In genomic region chr9:108035485-108035884, GRCh38 we compare ENCODE assay signal across 24 cellular contexts.
"Had no signal": no experiment of that assay in that cellular context is flagged by ENCODE, and none has a peak within 500 bp of the region (broad histone marks: within the 10 kb centered on the region; RNA-seq: fewer than 3 reads in every experiment).

No MANE protein-coding gene starts in this region.

- DNase-seq: activated CD4-positive, alpha-beta memory T cell treated with anti-CD3 and anti-CD28 coated beads, Interleukin-2, amount 10 ng/mL, durations not matched to agents 7 days and 5 days; activated CD4-positive, alpha-beta T cell treated with anti-CD3 and anti-CD28 coated beads for 1 hour; activated CD4-positive, alpha-beta T cell treated with anti-CD3 and anti-CD28 coated beads, Interleukin-2, amount 10 ng/mL, durations not matched to agents 7 days and 5 days; activated CD8-positive, alpha-beta memory T cell treated with anti-CD3 and anti-CD28 coated beads, Interleukin-2, amount 50 U/mL, for 48 hours; activated gamma-delta T cell treated with Interleukin-2 at 50 U/mL for 16 hours; activated naive CD4-positive, alpha-beta T cell treated with anti-CD3 and anti-CD28 coated beads, Interleukin-2, amount 50 U/mL, for 16 hours; activated T-cell treated with anti-CD3 and anti-CD28 coated beads, Interleukin-2, amount 50 U/mL, for 24 hours; central memory CD4-positive, alpha-beta T cell; dermis blood vessel endothelial cell; effector CD8-positive, alpha-beta T cell; gastrocnemius medialis; islet precursor cell; left ventricle myocardium inferior; naive B cell; pancreas; psoas muscle; stimulated activated CD4-positive, alpha-beta T cell treated with anti-CD3 and anti-CD28 coated beads, Interleukin-15, amount 100 ng/mL, for 24 hours; stimulated activated naive CD4-positive, alpha-beta T cell; T-helper 2 cell; transverse colon had no signal

- H3K4me3 ChIP-seq: breast epithelium, gastrocnemius medialis, hepatocyte, left ventricle myocardium inferior, pancreas, psoas muscle, transverse colon had no signal

- H3K4me1 Mint-ChIP-seq: activated CD4-positive, alpha-beta memory T cell treated with anti-CD3 and anti-CD28 coated beads, Interleukin-2, amount 10 ng/mL, durations not matched to agents 7 days and 5 days; activated CD4-positive, alpha-beta T cell treated with anti-CD3 and anti-CD28 coated beads, Interleukin-2, amount 10 ng/mL, durations not matched to agents 7 days and 5 days; neural crest cell had no signal

- H3K27ac Mint-ChIP-seq: activated CD4-positive, alpha-beta memory T cell treated with anti-CD3 and anti-CD28 coated beads, Interleukin-2, amount 10 ng/mL, durations not matched to agents 7 days and 5 days; activated CD4-positive, alpha-beta T cell treated with anti-CD3 and anti-CD28 coated beads, Interleukin-2, amount 10 ng/mL, durations not matched to agents 7 days and 5 days; activated T-cell treated with anti-CD3 and anti-CD28 coated beads, Interleukin-2, amount 50 U/mL, for 24 hours; WTC11 had no signal

- H3K4me2 ChIP-seq: hepatocyte had no signal

- H3K9me3 ChIP-seq: breast epithelium, gastrocnemius medialis, pancreas, psoas muscle, transverse colon had no signal

- H3K36me3 ChIP-seq: breast epithelium, gastrocnemius medialis, left ventricle myocardium inferior, pancreas, transverse colon had no signal

- H3K27ac ChIP-seq: breast epithelium, gastrocnemius medialis, hepatocyte, pancreas, psoas muscle, transverse colon had no signal

- H3K4me1 ChIP-seq: breast epithelium, left ventricle myocardium inferior, pancreas, psoas muscle, transverse colon had no signal

- H3K79me2 ChIP-seq: hepatocyte had no signal

- ATAC-seq: gastrocnemius medialis, psoas muscle, WTC11 had no signal

- H3K27me3 Mint-ChIP-seq: activated CD4-positive, alpha-beta memory T cell treated with anti-CD3 and anti-CD28 coated beads, Interleukin-2, amount 10 ng/mL, durations not matched to agents 7 days and 5 days; activated CD4-positive, alpha-beta T cell treated with anti-CD3 and anti-CD28 coated beads, Interleukin-2, amount 10 ng/mL, durations not matched to agents 7 days and 5 days; activated T-cell treated with anti-CD3 and anti-CD28 coated beads, Interleukin-2, amount 50 U/mL, for 24 hours had no signal

- FAIRE-seq: pancreas had no signal

- H2AFZ ChIP-seq: hepatocyte had no signal

- H3K4me3 Mint-ChIP-seq: activated CD4-positive, alpha-beta memory T cell treated with anti-CD3 and anti-CD28 coated beads, Interleukin-2, amount 10 ng/mL, durations not matched to agents 7 days and 5 days; activated CD4-positive, alpha-beta T cell treated with anti-CD3 and anti-CD28 coated beads, Interleukin-2, amount 10 ng/mL, durations not matched to agents 7 days and 5 days; activated T-cell treated with anti-CD3 and anti-CD28 coated beads, Interleukin-2, amount 50 U/mL, for 24 hours; naive B cell; neural crest cell; WTC11 had no signal

- H3K27me3 ChIP-seq: breast epithelium, gastrocnemius medialis, hepatocyte, pancreas, transverse colon had no signal
